In genomic region chr1:226402615-226403521, GRCh38 we compare ENCODE assay signal across 14 cellular contexts. TPM values are rescaled to one million over a fixed set of nuclear protein-coding genes. Genes with fewer than 3 reads are reported as not detected.
DNase-seq lines count a peak whose midpoint lies in the region; ATAC-seq and TF ChIP-seq lines count a peak whose summit lies in the region.
"Had no signal": no experiment of that assay in that cellular context is flagged by ENCODE, and none has a peak within 500 bp of the region (broad histone marks: within the 10 kb centered on the region; RNA-seq: fewer than 3 reads in every experiment).

No MANE protein-coding gene starts in this region.

- peak; percentile 40 for DNase-seq in activated CD8-positive, alpha-beta memory T cell treated with anti-CD3 and anti-CD28 coated beads, Interleukin-2, amount 50 U/mL, for 48 hours
- DNase-seq in activated CD8-positive, alpha-beta memory T cell treated with anti-CD3 and anti-CD28 coated beads for 24 hours, result no peak
- DNase-seq in activated T-helper 1 cell treated with anti-CD3 and anti-CD28 coated beads, Interleukin-12 subunit alpha, Interleukin-12 subunit beta, Interleukin-2, Interleukin-4 antibody, amounts not matched to agents 30 ng/mL and 10 ng/mL and 1 ng/mL, durations not matched to agents 14 hours and 24 hours and 36 hours (ENCODE audit: low spot score), result no peak
- DNase-seq in memory B cell (ENCODE audit: low spot score in 2 of 2), result no peak
- peak; percentile 62 for DNase-seq in spleen
- DNase-seq in MM.1S, result no peak
- DNase-seq in effector CD8-positive, alpha-beta T cell (lab: John Stamatoyannopoulos, UW), result no peak
- DNase-seq in testis, result no peak
- DNase-seq: activated naive CD4-positive, alpha-beta T cell treated with anti-CD3 and anti-CD28 coated beads, Interleukin-2, amount 10 ng/mL, durations not matched to agents 7 days and 5 days; colonic mucosa; naive thymus-derived CD4-positive, alpha-beta T cell; NCI-H1930 had no signal

- H3K27me3 Mint-ChIP-seq in activated T-helper 1 cell treated with anti-CD3 and anti-CD28 coated beads, Interleukin-12 subunit alpha, Interleukin-12 subunit beta, Interleukin-2, Interleukin-4 antibody, amounts not matched to agents 30 ng/mL and 10 ng/mL and 1 ng/mL, durations not matched to agents 14 hours and 24 hours and 36 hours (ENCODE audit: insufficient read depth), result peaks cover 3% of the 10 kb centered on the region
- H3K27me3 Mint-ChIP-seq in memory B cell, result no peaks in the 10 kb centered on the region
- H3K27me3 Mint-ChIP-seq: activated naive CD4-positive, alpha-beta T cell treated with anti-CD3 and anti-CD28 coated beads, Interleukin-2, amount 10 ng/mL, durations not matched to agents 7 days and 5 days; naive thymus-derived CD4-positive, alpha-beta T cell had no signal

- peaks cover 75% of the 10 kb centered on the region for H4K20me1 ChIP-seq in MM.1S (ENCODE audit: insufficient read depth, low read length)

- H3K4me3 Mint-ChIP-seq in activated T-helper 1 cell treated with anti-CD3 and anti-CD28 coated beads, Interleukin-12 subunit alpha, Interleukin-12 subunit beta, Interleukin-2, Interleukin-4 antibody, amounts not matched to agents 30 ng/mL and 10 ng/mL and 1 ng/mL, durations not matched to agents 14 hours and 24 hours and 36 hours, result no peak overlapping the region
- H3K4me3 Mint-ChIP-seq in memory B cell, result peak overlapping the region; percentile 91
- H3K4me3 Mint-ChIP-seq: activated naive CD4-positive, alpha-beta T cell treated with anti-CD3 and anti-CD28 coated beads, Interleukin-2, amount 10 ng/mL, durations not matched to agents 7 days and 5 days had no signal

- TF ChIP-seq CTCF in spleen (IDR thresholded peaks at IDR 0.05 in 8 of 11, conservative IDR thresholded peaks at IDR 0.05 in 3 of 11) (no peak), MM.1S (IDR thresholded peaks at IDR 0.05; ENCODE audit: low read length) (no peak), testis (IDR thresholded peaks at IDR 0.05) (no peak)

- H3K27me3 ChIP-seq in spleen (replicated peaks in 1 of 7), result no peaks in the 10 kb centered on the region
- no peaks in the 10 kb centered on the region for H3K27me3 ChIP-seq in MM.1S (replicated peaks; ENCODE audit: insufficient read depth, low read length)
- no peaks in the 10 kb centered on the region for H3K27me3 ChIP-seq in testis
- H3K27me3 ChIP-seq: colonic mucosa had no signal

- no peak overlapping the region for H2AFZ ChIP-seq in MM.1S (ENCODE audit: low read length)

- H3K79me2 ChIP-seq in MM.1S (ENCODE audit: low read length), result peaks cover 96% of the 10 kb centered on the region

- H3K4me2 ChIP-seq in MM.1S (ENCODE audit: low read depth, low read length), result no peak overlapping the region

- H3K9me3 ChIP-seq in spleen (no peaks in the 10 kb centered on the region), MM.1S (replicated peaks; ENCODE audit: insufficient read depth, low read length) (no peaks in the 10 kb centered on the region), testis (no peaks in the 10 kb centered on the region)
- H3K9me3 ChIP-seq: A549, colonic mucosa had no signal

- peaks cover 23% of the 10 kb centered on the region for H3F3A ChIP-seq in MM.1S (ENCODE audit: insufficient read depth, low read length)

- H3K9me2 ChIP-seq in MM.1S (replicated peaks; ENCODE audit: insufficient read depth, low read length), result no peaks in the 10 kb centered on the region

- H3K4me3 ChIP-seq in spleen, result peak overlapping the region in 1 of 8 donors; percentile 99
- H3K4me3 ChIP-seq in MM.1S (ENCODE audit: low read length), result no peak overlapping the region
- H3K4me3 ChIP-seq in testis, result no peak overlapping the region
- H3K4me3 ChIP-seq: A549, colonic mucosa, K562 had no signal

- TF ChIP-seq POLR2A in spleen (IDR thresholded peaks at IDR 0.05) (no peak), testis (IDR thresholded peaks at IDR 0.05) (no peak)

- peak overlapping the region; percentile 42 for H3K27ac Mint-ChIP-seq in activated T-helper 1 cell treated with anti-CD3 and anti-CD28 coated beads, Interleukin-12 subunit alpha, Interleukin-12 subunit beta, Interleukin-2, Interleukin-4 antibody, amounts not matched to agents 30 ng/mL and 10 ng/mL and 1 ng/mL, durations not matched to agents 14 hours and 24 hours and 36 hours
- peak overlapping the region; percentile 96 for H3K27ac Mint-ChIP-seq in memory B cell
- H3K27ac Mint-ChIP-seq: activated naive CD4-positive, alpha-beta T cell treated with anti-CD3 and anti-CD28 coated beads, Interleukin-2, amount 10 ng/mL, durations not matched to agents 7 days and 5 days had no signal

- H3K36me3 ChIP-seq in spleen (peaks cover 0 to 53% (median 38%) of the 10 kb centered on the region in 6 donors), MM.1S (replicated peaks; ENCODE audit: insufficient read depth, low read length) (peaks cover 26% of the 10 kb centered on the region), testis (ENCODE audit: low read depth, missing control alignments) (no peaks in the 10 kb centered on the region)
- H3K36me3 ChIP-seq: colonic mucosa had no signal

- no peak overlapping the region for H3K9ac ChIP-seq in MM.1S (ENCODE audit: low read length)

- H3K4me1 Mint-ChIP-seq in activated T-helper 1 cell treated with anti-CD3 and anti-CD28 coated beads, Interleukin-12 subunit alpha, Interleukin-12 subunit beta, Interleukin-2, Interleukin-4 antibody, amounts not matched to agents 30 ng/mL and 10 ng/mL and 1 ng/mL, durations not matched to agents 14 hours and 24 hours and 36 hours (ENCODE audit: low read depth), result peaks cover 57% of the 10 kb centered on the region
- peaks cover 50% of the 10 kb centered on the region for H3K4me1 Mint-ChIP-seq in memory B cell

- 74 to 83% (median 81%) methylated on average over 17 to 20 of the region's 20 CpGs for WGBS in spleen, 5 donors
- 81 to 86% methylated on average over 10 to 20 of the region's 20 CpGs for WGBS in testis, 2 donors

- intact Hi-C loops in activated T-helper 1 cell treated with anti-CD3 and anti-CD28 coated beads, Interleukin-12 subunit alpha, Interleukin-12 subunit beta, Interleukin-2, Interleukin-4 antibody, amounts not matched to agents 30 ng/mL and 10 ng/mL and 1 ng/mL, durations not matched to agents 14 hours and 24 hours and 36 hours (cut with micrococcal nuclease), result loop anchor here (10.0 kb wide), 2 partner anchors 628 to 1762 kb away; partner anchors contain the start of genes IBA57 and SRP9
- intact Hi-C loops in spleen (cut with DNase I; ENCODE audit: low total_unique reads) (no loop called here), testis (cut with DNase I; ENCODE audit: low total_unique reads) (no loop called here)

- H3K27ac ChIP-seq in spleen (peak overlapping the region in 6 of 8 donors; percentile 20 to 95 (median 62)), MM.1S (ENCODE audit: low read length) (no peak overlapping the region), testis (no peak overlapping the region)
- H3K27ac ChIP-seq: A549, colonic mucosa had no signal

- no peak for ATAC-seq in memory B cell (ENCODE audit: low read depth)
- ATAC-seq: naive thymus-derived CD4-positive, alpha-beta T cell had no signal

- peaks cover 48% of the 10 kb centered on the region for H3K36me3 Mint-ChIP-seq in activated T-helper 1 cell treated with anti-CD3 and anti-CD28 coated beads, Interleukin-12 subunit alpha, Interleukin-12 subunit beta, Interleukin-2, Interleukin-4 antibody, amounts not matched to agents 30 ng/mL and 10 ng/mL and 1 ng/mL, durations not matched to agents 14 hours and 24 hours and 36 hours (ENCODE audit: low read depth)
- peaks cover 26% of the 10 kb centered on the region for H3K36me3 Mint-ChIP-seq in memory B cell

- no peaks in the 10 kb centered on the region for H3K9me3 Mint-ChIP-seq in activated T-helper 1 cell treated with anti-CD3 and anti-CD28 coated beads, Interleukin-12 subunit alpha, Interleukin-12 subunit beta, Interleukin-2, Interleukin-4 antibody, amounts not matched to agents 30 ng/mL and 10 ng/mL and 1 ng/mL, durations not matched to agents 14 hours and 24 hours and 36 hours
- H3K9me3 Mint-ChIP-seq in memory B cell, result no peaks in the 10 kb centered on the region
- H3K9me3 Mint-ChIP-seq: activated naive CD4-positive, alpha-beta T cell treated with anti-CD3 and anti-CD28 coated beads, Interleukin-2, amount 10 ng/mL, durations not matched to agents 7 days and 5 days; naive thymus-derived CD4-positive, alpha-beta T cell had no signal

- peaks cover 39 to 79% (median 53%) of the 10 kb centered on the region in 6 donors for H3K4me1 ChIP-seq in spleen
- H3K4me1 ChIP-seq in MM.1S (ENCODE audit: low read length), result peaks cover 23% of the 10 kb centered on the region
- peaks cover 23% of the 10 kb centered on the region for H3K4me1 ChIP-seq in testis

RNA-seq across cellular contexts. Expression of gene PARP1, which starts 5.0 kb away (rescaled TPM):
- total RNA-seq in activated T-helper 1 cell treated with anti-CD3 and anti-CD28 coated beads, Interleukin-12 subunit alpha, Interleukin-12 subunit beta, Interleukin-2, Interleukin-4 antibody, amounts not matched to agents 30 ng/mL and 10 ng/mL and 1 ng/mL, durations not matched to agents 14 hours and 24 hours and 36 hours, result 209 and 220 TPM in 2 replicates
- 100 to 1,000 TPM; 119 to 213 (median 134) TPM for total RNA-seq in spleen
- polyA plus RNA-seq in spleen, result 10 to 100 TPM; 39.2 to 71.8 (median 69.7) TPM
- total RNA-seq in testis, result 100 to 1,000 TPM; 199 to 224 TPM
- 109 TPM for polyA plus RNA-seq in testis (ENCODE audit: insufficient read depth, low read depth, low replicate concordance)

Comparison
In these comparisons a context has a peak if more than half of its experiments do, and no peak if none do; other contexts are left out.
1. DNase-seq: peak in activated CD8-positive, alpha-beta memory T cell treated with anti-CD3 and anti-CD28 coated beads, Interleukin-2, amount 50 U/mL, for 48 hours (single experiment) and spleen (single experiment); none in activated CD8-positive, alpha-beta memory T cell treated with anti-CD3 and anti-CD28 coated beads for 24 hours (single experiment), activated T-helper 1 cell treated with anti-CD3 and anti-CD28 coated beads, Interleukin-12 subunit alpha, Interleukin-12 subunit beta, Interleukin-2, Interleukin-4 antibody, amounts not matched to agents 30 ng/mL and 10 ng/mL and 1 ng/mL, durations not matched to agents 14 hours and 24 hours and 36 hours (single experiment), memory B cell (0 of 2), MM.1S (single experiment), effector CD8-positive, alpha-beta T cell (single experiment) and testis (single experiment).
2. H3K27ac ChIP-seq: peak in spleen (6 of 8); none in MM.1S (single experiment) and testis (0 of 2).